In the genomic region with DNA sequence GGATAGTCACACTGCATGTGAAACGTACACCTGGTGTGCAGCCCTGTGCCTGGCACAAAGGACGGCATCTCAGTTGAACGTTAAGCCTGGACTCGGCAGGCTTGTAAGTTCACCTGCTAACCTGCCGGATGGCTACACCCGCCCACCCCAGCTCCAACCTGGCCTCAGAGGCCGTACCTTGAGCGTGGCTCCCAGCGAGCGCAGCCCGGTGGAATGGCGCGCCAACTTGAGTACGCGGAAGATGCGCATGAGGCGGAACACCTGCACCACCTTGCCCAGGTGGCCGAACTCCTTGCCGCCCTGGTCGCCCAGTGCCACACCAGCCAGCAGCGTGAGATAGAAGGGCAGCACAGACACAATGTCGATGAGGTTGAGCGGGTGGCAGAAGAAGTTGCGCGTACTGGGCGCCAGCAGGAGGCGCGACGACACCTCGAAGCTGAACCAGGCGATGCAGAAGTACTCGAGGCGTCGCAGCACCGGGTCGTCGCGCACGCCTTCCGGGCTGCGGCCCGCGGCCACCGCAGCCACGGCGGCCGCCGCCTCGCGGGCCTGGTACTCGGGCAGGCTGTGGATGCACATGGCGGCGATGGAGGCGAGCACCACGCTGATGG, we compare ENCODE assay signal across 1 cellular context.
TF ChIP-seq lines count a peak whose summit lies in the region.

No MANE protein-coding gene starts in this region.

TF ChIP-seq in IMR-90, 13 proteins besides CTCF, POLR2A, EP300 and RAD21:
- TF ChIP-seq RFX5 (IDR thresholded peaks at IDR 0.05; ENCODE audit: low read depth, low read length) = no peak
- TF ChIP-seq MXI1 (IDR thresholded peaks at IDR 0.05; ENCODE audit: borderline replicate concordance, low read depth, low read length) = no peak
- no peak for TF ChIP-seq CHD1 (IDR thresholded peaks at IDR 0.05; ENCODE audit: low read depth, low read length)
- no peak for TF ChIP-seq MAFK (IDR thresholded peaks at IDR 0.05; ENCODE audit: low read depth, low read length)
- TF ChIP-seq SMC3 (IDR thresholded peaks at IDR 0.05; ENCODE audit: low read depth, low read length) = no peak
- TF ChIP-seq RCOR1 (IDR thresholded peaks at IDR 0.05; ENCODE audit: insufficient replicate concordance, low read length) = no peak
- TF ChIP-seq FOS (IDR thresholded peaks at IDR 0.05; ENCODE audit: low read depth, low read length) = no peak
- TF ChIP-seq, protein P1, sequence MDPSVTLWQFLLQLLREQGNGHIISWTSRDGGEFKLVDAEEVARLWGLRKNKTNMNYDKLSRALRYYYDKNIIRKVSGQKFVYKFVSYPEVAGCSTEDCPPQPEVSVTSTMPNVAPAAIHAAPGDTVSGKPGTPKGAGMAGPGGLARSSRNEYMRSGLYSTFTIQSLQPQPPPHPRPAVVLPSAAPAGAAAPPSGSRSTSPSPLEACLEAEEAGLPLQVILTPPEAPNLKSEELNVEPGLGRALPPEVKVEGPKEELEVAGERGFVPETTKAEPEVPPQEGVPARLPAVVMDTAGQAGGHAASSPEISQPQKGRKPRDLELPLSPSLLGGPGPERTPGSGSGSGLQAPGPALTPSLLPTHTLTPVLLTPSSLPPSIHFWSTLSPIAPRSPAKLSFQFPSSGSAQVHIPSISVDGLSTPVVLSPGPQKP (IDR thresholded peaks at IDR 0.05; ENCODE audit: borderline replicate concordance, low read depth, low read length) = no peak
- TF ChIP-seq, protein P2, sequence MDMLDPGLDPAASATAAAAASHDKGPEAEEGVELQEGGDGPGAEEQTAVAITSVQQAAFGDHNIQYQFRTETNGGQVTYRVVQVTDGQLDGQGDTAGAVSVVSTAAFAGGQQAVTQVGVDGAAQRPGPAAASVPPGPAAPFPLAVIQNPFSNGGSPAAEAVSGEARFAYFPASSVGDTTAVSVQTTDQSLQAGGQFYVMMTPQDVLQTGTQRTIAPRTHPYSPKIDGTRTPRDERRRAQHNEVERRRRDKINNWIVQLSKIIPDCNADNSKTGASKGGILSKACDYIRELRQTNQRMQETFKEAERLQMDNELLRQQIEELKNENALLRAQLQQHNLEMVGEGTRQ (IDR thresholded peaks at IDR 0.05; ENCODE audit: low read depth, low read length) = no peak
- no peak for TF ChIP-seq NFE2L2 (IDR thresholded peaks at IDR 0.05; ENCODE audit: low read depth, low read length)
- no peak for TF ChIP-seq MAZ (IDR thresholded peaks at IDR 0.05; ENCODE audit: borderline replicate concordance, low read depth, low read length)
- TF ChIP-seq BHLHE40 (IDR thresholded peaks at IDR 0.05; ENCODE audit: low read depth, low read length) = no peak
- TF ChIP-seq CEBPB (IDR thresholded peaks at IDR 0.05; ENCODE audit: low read depth, low read length) = no peak
